In the genomic region with DNA sequence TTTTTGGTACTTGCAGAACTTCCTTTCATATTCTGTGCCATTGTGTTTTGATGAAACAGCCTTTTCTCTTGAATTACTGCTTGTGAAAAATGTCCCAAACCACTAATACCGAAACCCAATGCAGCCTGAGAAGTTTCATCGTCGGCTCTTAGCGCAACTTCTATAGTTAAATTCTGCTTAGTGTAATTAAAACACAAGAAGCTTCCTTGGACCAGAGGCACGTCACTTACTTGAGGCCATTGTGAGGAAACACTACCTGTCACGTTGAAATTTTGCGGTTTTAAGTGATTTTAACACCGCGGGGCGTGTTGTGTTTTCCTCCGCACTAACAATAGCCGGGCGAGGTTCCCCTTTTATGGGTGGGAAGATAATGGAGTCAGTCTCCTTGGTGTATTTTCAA, we compare ENCODE assay signal across 2 cellular contexts.
TF ChIP-seq lines count a peak whose summit lies in the region.

No MANE protein-coding gene starts in this region.

TF ChIP-seq in GM23338, 12 proteins besides CTCF, POLR2A, EP300 and RAD21 (continued from another document):
- TF ChIP-seq, protein P1, sequence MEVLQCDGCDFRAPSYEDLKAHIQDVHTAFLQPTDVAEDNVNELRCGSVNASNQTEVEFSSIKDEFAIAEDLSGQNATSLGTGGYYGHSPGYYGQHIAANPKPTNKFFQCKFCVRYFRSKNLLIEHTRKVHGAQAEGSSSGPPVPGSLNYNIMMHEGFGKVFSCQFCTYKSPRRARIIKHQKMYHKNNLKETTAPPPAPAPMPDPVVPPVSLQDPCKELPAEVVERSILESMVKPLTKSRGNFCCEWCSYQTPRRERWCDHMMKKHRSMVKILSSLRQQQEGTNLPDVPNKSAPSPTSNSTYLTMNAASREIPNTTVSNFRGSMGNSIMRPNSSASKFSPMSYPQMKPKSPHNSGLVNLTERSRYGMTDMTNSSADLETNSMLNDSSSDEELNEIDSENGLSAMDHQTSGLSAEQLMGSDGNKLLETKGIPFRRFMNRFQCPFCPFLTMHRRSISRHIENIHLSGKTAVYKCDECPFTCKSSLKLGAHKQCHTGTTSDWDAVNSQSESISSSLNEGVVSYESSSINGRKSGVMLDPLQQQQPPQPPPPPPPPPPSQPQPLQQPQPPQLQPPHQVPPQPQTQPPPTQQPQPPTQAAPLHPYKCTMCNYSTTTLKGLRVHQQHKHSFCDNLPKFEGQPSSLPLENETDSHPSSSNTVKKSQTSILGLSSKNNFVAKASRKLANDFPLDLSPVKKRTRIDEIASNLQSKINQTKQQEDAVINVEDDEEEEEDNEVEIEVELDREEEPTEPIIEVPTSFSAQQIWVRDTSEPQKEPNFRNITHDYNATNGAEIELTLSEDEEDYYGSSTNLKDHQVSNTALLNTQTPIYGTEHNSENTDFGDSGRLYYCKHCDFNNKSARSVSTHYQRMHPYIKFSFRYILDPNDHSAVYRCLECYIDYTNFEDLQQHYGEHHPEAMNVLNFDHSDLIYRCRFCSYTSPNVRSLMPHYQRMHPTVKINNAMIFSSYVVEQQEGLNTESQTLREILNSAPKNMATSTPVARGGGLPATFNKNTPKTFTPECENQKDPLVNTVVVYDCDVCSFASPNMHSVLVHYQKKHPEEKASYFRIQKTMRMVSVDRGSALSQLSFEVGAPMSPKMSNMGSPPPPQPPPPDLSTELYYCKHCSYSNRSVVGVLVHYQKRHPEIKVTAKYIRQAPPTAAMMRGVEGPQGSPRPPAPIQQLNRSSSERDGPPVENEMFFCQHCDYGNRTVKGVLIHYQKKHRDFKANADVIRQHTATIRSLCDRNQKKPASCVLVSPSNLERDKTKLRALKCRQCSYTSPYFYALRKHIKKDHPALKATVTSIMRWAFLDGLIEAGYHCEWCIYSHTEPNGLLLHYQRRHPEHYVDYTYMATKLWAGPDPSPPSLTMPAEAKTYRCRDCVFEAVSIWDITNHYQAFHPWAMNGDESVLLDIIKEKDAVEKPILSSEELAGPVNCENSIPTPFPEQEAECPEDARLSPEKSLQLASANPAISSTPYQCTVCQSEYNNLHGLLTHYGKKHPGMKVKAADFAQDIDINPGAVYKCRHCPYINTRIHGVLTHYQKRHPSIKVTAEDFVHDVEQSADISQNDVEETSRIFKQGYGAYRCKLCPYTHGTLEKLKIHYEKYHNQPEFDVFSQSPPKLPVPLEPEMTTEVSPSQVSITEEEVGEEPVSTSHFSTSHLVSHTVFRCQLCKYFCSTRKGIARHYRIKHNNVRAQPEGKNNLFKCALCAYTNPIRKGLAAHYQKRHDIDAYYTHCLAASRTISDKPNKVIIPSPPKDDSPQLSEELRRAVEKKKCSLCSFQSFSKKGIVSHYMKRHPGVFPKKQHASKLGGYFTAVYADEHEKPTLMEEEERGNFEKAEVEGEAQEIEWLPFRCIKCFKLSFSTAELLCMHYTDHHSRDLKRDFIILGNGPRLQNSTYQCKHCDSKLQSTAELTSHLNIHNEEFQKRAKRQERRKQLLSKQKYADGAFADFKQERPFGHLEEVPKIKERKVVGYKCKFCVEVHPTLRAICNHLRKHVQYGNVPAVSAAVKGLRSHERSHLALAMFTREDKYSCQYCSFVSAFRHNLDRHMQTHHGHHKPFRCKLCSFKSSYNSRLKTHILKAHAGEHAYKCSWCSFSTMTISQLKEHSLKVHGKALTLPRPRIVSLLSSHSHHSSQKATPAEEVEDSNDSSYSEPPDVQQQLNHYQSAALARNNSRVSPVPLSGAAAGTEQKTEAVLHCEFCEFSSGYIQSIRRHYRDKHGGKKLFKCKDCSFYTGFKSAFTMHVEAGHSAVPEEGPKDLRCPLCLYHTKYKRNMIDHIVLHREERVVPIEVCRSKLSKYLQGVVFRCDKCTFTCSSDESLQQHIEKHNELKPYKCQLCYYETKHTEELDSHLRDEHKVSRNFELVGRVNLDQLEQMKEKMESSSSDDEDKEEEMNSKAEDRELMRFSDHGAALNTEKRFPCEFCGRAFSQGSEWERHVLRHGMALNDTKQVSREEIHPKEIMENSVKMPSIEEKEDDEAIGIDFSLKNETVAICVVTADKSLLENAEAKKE (CRISPR knock-in tag; IDR thresholded peaks at IDR 0.05) = no peak
- TF ChIP-seq CREB1 (CRISPR knock-in tag; IDR thresholded peaks at IDR 0.05; ENCODE audit: low read depth) (no peak), REST (IDR thresholded peaks at IDR 0.05; ENCODE audit: unreplicated experiment) (no peak), STAT1 (IDR thresholded peaks at IDR 0.05; ENCODE audit: unreplicated experiment) (no peak), NANOG (IDR thresholded peaks at IDR 0.05; ENCODE audit: borderline replicate concordance) (no peak), ZNF114 (CRISPR knock-in tag; IDR thresholded peaks at IDR 0.05) (no peak), EZH2 (IDR thresholded peaks at IDR 0.05; ENCODE audit: low read depth, unreplicated experiment) (no peak), POLR2AphosphoS5 (IDR thresholded peaks at IDR 0.05; ENCODE audit: low read depth) (no peak), ETS1 (IDR thresholded peaks at IDR 0.05) (no peak)
TF ChIP-seq in GM23338: peak in this region for 0.

TF ChIP-seq in liver, 16 proteins besides CTCF, POLR2A, EP300 and RAD21 (continued from another document):
- TF ChIP-seq REST (IDR thresholded peaks at IDR 0.05) (no peak), FOXA2 (IDR thresholded peaks at IDR 0.05) (no peak), FOXA1 (IDR thresholded peaks at IDR 0.05) (no peak), RXRA (IDR thresholded peaks at IDR 0.05) (no peak), JUND (IDR thresholded peaks at IDR 0.05) (no peak), ATF3 (IDR thresholded peaks at IDR 0.05) (no peak), NR2F2 (IDR thresholded peaks at IDR 0.05) (no peak), SP1 (IDR thresholded peaks at IDR 0.05) (no peak), YY1 (IDR thresholded peaks at IDR 0.05) (no peak), MAX (IDR thresholded peaks at IDR 0.05) (no peak), ZBTB33 (IDR thresholded peaks at IDR 0.05) (no peak), HNF4A (conservative IDR thresholded peaks at IDR 0.05) (no peak)
